9 cellular contexts compared by ENCODE assay signal in genomic region chr7:155763721-155764431, GRCh38. TPM values are rescaled to one million over a fixed set of nuclear protein-coding genes. Genes with fewer than 3 reads are reported as not detected.
DNase-seq lines count a peak whose midpoint lies in the region; ATAC-seq, FAIRE-seq and TF ChIP-seq lines count a peak whose summit lies in the region.
"Had no signal": no experiment of that assay in that cellular context is flagged by ENCODE, and none has a peak within 500 bp of the region (broad histone marks: within the 10 kb centered on the region; RNA-seq: fewer than 3 reads in every experiment).

No MANE protein-coding gene starts in this region.

- H3K4me3 Mint-ChIP-seq in activated T-helper 2 cell treated with anti-CD3 and anti-CD28 coated beads, Interferon-gamma antibody, Interleukin-2, Interleukin-4, amounts not matched to agents 10 μg/mL and 5 μg/mL and 100 μg/mL, durations not matched to agents 14 hours and 24 hours and 36 hours (ENCODE audit: low read depth): peak overlapping the region; percentile 85

- peak overlapping the region; percentile 100 for H3K27ac Mint-ChIP-seq in activated T-helper 2 cell treated with anti-CD3 and anti-CD28 coated beads, Interferon-gamma antibody, Interleukin-2, Interleukin-4, amounts not matched to agents 10 μg/mL and 5 μg/mL and 100 μg/mL, durations not matched to agents 14 hours and 24 hours and 36 hours

- H3K27ac ChIP-seq in right lobe of liver (peak overlapping the region; percentile 24 to 64 (median 55)), foreskin keratinocyte (no peak overlapping the region), esophagus squamous epithelium (peak overlapping the region in 2 of 4 donors; percentile 45 to 47)

- FAIRE-seq in GM19239 (lab: Jason Lieb, UNC): peak; percentile 89

- TF ChIP-seq CTCF in right lobe of liver (IDR thresholded peaks at IDR 0.05) (no peak), foreskin keratinocyte (conservative IDR thresholded peaks at IDR 0.05) (no peak), esophagus squamous epithelium (IDR thresholded peaks at IDR 0.05) (no peak)

- no peak for TF ChIP-seq POLR2A in right lobe of liver (IDR thresholded peaks at IDR 0.05)
- TF ChIP-seq POLR2A in esophagus squamous epithelium (IDR thresholded peaks at IDR 0.05): no peak

- no CpG with 5 or more reads among the region's 27 CpGs for WGBS in right lobe of liver (ENCODE audit: insufficient coverage, low coverage, low lambda C conversion rate, missing lambda C conversion rate)
- WGBS in esophagus squamous epithelium, 2 donors: 68 to 95% methylated on average over 8 to 19 of the region's 27 CpGs

- H3K36me3 ChIP-seq in right lobe of liver (peaks cover 7 to 43% (median 24%) of the 10 kb centered on the region in 4 donors), esophagus squamous epithelium (peaks cover 0 to 82% (median 24%) of the 10 kb centered on the region in 3 donors)

- peaks cover 85% of the 10 kb centered on the region for H3K36me3 Mint-ChIP-seq in activated T-helper 2 cell treated with anti-CD3 and anti-CD28 coated beads, Interferon-gamma antibody, Interleukin-2, Interleukin-4, amounts not matched to agents 10 μg/mL and 5 μg/mL and 100 μg/mL, durations not matched to agents 14 hours and 24 hours and 36 hours (ENCODE audit: low read depth)

- intact Hi-C loops in activated T-helper 2 cell treated with anti-CD3 and anti-CD28 coated beads, Interferon-gamma antibody, Interleukin-2, Interleukin-4, amounts not matched to agents 10 μg/mL and 5 μg/mL and 100 μg/mL, durations not matched to agents 14 hours and 24 hours and 36 hours (cut with micrococcal nuclease): loop anchor here (1.0 to 5.0 kb wide), 4 partner anchors 18 to 184 kb away; partner anchors contain the start of gene RBM33
- intact Hi-C loops in right lobe of liver (cut with DNase I) (no loop called here), esophagus squamous epithelium (cut with DNase I) (no loop called here)

- H3K9me3 Mint-ChIP-seq in activated T-helper 2 cell treated with anti-CD3 and anti-CD28 coated beads, Interferon-gamma antibody, Interleukin-2, Interleukin-4, amounts not matched to agents 10 μg/mL and 5 μg/mL and 100 μg/mL, durations not matched to agents 14 hours and 24 hours and 36 hours: no peaks in the 10 kb centered on the region

- H3K4me1 ChIP-seq in right lobe of liver (no peaks in the 10 kb centered on the region), foreskin keratinocyte (no peaks in the 10 kb centered on the region), esophagus squamous epithelium (peaks cover 0 to 27% (median 3%) of the 10 kb centered on the region in 3 donors)

- H3K27me3 Mint-ChIP-seq in activated T-helper 2 cell treated with anti-CD3 and anti-CD28 coated beads, Interferon-gamma antibody, Interleukin-2, Interleukin-4, amounts not matched to agents 10 μg/mL and 5 μg/mL and 100 μg/mL, durations not matched to agents 14 hours and 24 hours and 36 hours (ENCODE audit: low read depth): no peaks in the 10 kb centered on the region

- no peaks in the 10 kb centered on the region for H3K27me3 ChIP-seq in right lobe of liver
- no peaks in the 10 kb centered on the region for H3K27me3 ChIP-seq in foreskin keratinocyte
- no peaks in the 10 kb centered on the region for H3K27me3 ChIP-seq in esophagus squamous epithelium

- H3K9me3 ChIP-seq in right lobe of liver (no peaks in the 10 kb centered on the region), esophagus squamous epithelium (no peaks in the 10 kb centered on the region)

- no peak overlapping the region for H3K4me3 ChIP-seq in right lobe of liver
- no peak overlapping the region for H3K4me3 ChIP-seq in esophagus squamous epithelium

- peaks cover 68% of the 10 kb centered on the region for H3K4me1 Mint-ChIP-seq in activated T-helper 2 cell treated with anti-CD3 and anti-CD28 coated beads, Interferon-gamma antibody, Interleukin-2, Interleukin-4, amounts not matched to agents 10 μg/mL and 5 μg/mL and 100 μg/mL, durations not matched to agents 14 hours and 24 hours and 36 hours (ENCODE audit: low read depth)

- ATAC-seq in HG03571 (IDR thresholded peaks at IDR 0.05; ENCODE audit: unreplicated experiment): peak; percentile 70
- ATAC-seq in right lobe of liver: peak; percentile 61 to 78 (median 70)
- peak; percentile 80 for ATAC-seq in stimulated activated naive CD8-positive, alpha-beta T cell treated with anti-CD3 and anti-CD28 coated beads, Interleukin-15, Interleukin-2, amounts not matched to agents 100 U/mL and 50 U/mL, for 24 hours
- no peak for ATAC-seq in foreskin keratinocyte

- DNase-seq in GM19239 (ENCODE audit: insufficient read length, low spot score): peak; percentile 52
- DNase-seq in activated T-helper 2 cell treated with anti-CD3 and anti-CD28 coated beads, Interferon-gamma antibody, Interleukin-2, Interleukin-4, amounts not matched to agents 10 μg/mL and 5 μg/mL and 100 μg/mL, durations not matched to agents 14 hours and 24 hours and 36 hours (ENCODE audit: low spot score): peak; percentile 64
- DNase-seq in right lobe of liver: peak in 1 of 3 donors; percentile 44
- DNase-seq in stimulated activated naive CD8-positive, alpha-beta T cell treated with anti-CD3 and anti-CD28 coated beads, Interleukin-15, Interleukin-2, amounts not matched to agents 100 U/mL and 50 U/mL, for 24 hours: peak; percentile 77
- no peak for DNase-seq in retina
- DNase-seq in foreskin keratinocyte: no peak
- DNase-seq in esophagus squamous epithelium (lab: John Stamatoyannopoulos, UW): no peak

RNA-seq across cellular contexts. Expression of gene SHH, which starts 48.4 kb away (rescaled TPM):
- total RNA-seq in activated T-helper 2 cell treated with anti-CD3 and anti-CD28 coated beads, Interferon-gamma antibody, Interleukin-2, Interleukin-4, amounts not matched to agents 10 μg/mL and 5 μg/mL and 100 μg/mL, durations not matched to agents 14 hours and 24 hours and 36 hours: 0.07 and 0.14 TPM in 2 replicates
- total RNA-seq in right lobe of liver: 10 to 100 TPM in 4 of 6 experiments, 1 to 10 TPM in 2; 6.8 to 18.6 (median 12.4) TPM
- 0.11 TPM in 1 of 2 replicates, not detected in the other for total RNA-seq in foreskin keratinocyte
- 0.01 and 0.06 TPM in 2 replicates for polyA plus RNA-seq in foreskin keratinocyte
- total RNA-seq in esophagus squamous epithelium: not detected
- total RNA-seq: M059J had no signal

Comparison
In these comparisons a context has a peak if more than half of its experiments do, and no peak if none do; other contexts are left out.
1. DNase-seq: peak in GM19239 (single experiment), activated T-helper 2 cell treated with anti-CD3 and anti-CD28 coated beads, Interferon-gamma antibody, Interleukin-2, Interleukin-4, amounts not matched to agents 10 μg/mL and 5 μg/mL and 100 μg/mL, durations not matched to agents 14 hours and 24 hours and 36 hours (single experiment) and stimulated activated naive CD8-positive, alpha-beta T cell treated with anti-CD3 and anti-CD28 coated beads, Interleukin-15, Interleukin-2, amounts not matched to agents 100 U/mL and 50 U/mL, for 24 hours (single experiment); none in retina (single experiment), foreskin keratinocyte (0 of 2) and esophagus squamous epithelium (single experiment).